In the genomic region with DNA sequence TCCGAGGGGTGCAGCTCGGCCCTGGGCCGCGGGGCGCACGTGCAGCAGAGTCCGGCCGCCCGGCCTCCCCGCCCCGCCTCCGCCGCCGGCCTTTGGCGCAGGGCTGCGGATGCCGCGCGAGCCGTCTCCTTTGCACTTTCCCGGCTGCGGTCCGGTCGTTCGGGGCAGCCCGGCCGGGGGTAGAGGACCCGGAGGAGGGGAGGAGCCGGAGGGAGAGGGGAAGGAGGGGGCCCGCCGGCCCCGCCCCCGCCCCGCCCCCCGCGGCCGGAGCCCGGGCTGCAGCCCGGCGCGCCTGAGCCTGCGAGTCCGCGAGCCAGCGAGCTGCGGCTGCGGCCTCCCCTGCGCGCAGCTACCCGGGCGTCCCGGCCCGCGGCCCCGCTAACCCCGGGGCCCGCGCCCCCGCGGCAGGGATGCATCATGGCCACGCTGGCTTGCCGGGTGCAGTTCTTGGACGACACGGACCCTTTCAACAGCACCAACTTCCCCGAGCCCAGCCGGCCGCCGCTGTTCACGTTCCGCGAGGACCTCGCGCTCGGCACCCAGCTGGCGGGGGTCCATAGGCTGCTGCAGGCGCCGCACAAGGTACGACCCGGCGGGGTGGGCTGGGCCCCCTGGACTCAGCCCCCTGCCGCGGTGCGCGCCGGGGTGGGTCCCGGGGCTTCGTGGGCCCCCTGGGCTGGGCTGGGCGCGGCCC, we compare ENCODE assay signal across 8 cellular contexts. TPM values are rescaled to one million over a fixed set of nuclear protein-coding genes. Genes with fewer than 3 reads are reported as not detected.
DNase-seq lines count a peak whose midpoint lies in the region; ATAC-seq and TF ChIP-seq lines count a peak whose summit lies in the region.

A gene (plus strand): TSS at position 295 of the 694 bp plus-strand sequence. CDS start 123 bp downstream, at position 418.

- no peaks in the 10 kb centered on the region for H3K4me1 Mint-ChIP-seq in CD14-positive monocyte

- peaks cover 0 to 4% (median 0%) of the 10 kb centered on the region in 7 donors for H3K9me3 Mint-ChIP-seq in CD14-positive monocyte

- H3K27me3 ChIP-seq in RWPE2 (ENCODE audit: insufficient read depth, poor library complexity, severe bottlenecking) (no peaks in the 10 kb centered on the region), mesendoderm (ENCODE audit: insufficient read depth, low read length, poor library complexity) (peaks cover 36% of the 10 kb centered on the region), tibial artery (no peaks in the 10 kb centered on the region)

- ATAC-seq in GM19023 (IDR thresholded peaks at IDR 0.05; ENCODE audit: unreplicated experiment) (peak; percentile 71), HG03159 (IDR thresholded peaks at IDR 0.05; ENCODE audit: unreplicated experiment) (peak; percentile 54), RWPE2 (ENCODE audit: low read depth) (peak; percentile 63), GM18873 (IDR thresholded peaks at IDR 0.05; ENCODE audit: low FRiP score, unreplicated experiment) (no peak)

- no peak within 1 kb of the TSS for H3K27ac Mint-ChIP-seq in CD14-positive monocyte

- H3K79me2 ChIP-seq in mesendoderm (ENCODE audit: control insufficient read depth, insufficient read depth, low read length): no peaks in the 10 kb centered on the region

- intact Hi-C loops in CD14-positive monocyte (cut with micrococcal nuclease): no loop called here
- intact Hi-C loops in tibial artery (cut with DNase I; ENCODE audit: low total_unique reads): loop anchor here (5.0 to 10.0 kb wide), 3 partner anchors 70 to 275 kb away; no protein-coding TSS in a partner anchor

- peaks cover 30 to 44% (median 31%) of the 10 kb centered on the region in 3 donors for H3K27me3 Mint-ChIP-seq in CD14-positive monocyte (ENCODE audit: low read depth in 3 of 3)

- H3K9ac ChIP-seq in mesendoderm (ENCODE audit: low read length): peak within 1 kb of the TSS; percentile 59

- no peak within 1 kb of the TSS for H2BK120ac ChIP-seq in mesendoderm (ENCODE audit: low read depth, low read length)

- TF ChIP-seq CTCF in CD14-positive monocyte (IDR thresholded peaks at IDR 0.05) (no peak), RWPE2 (IDR thresholded peaks at IDR 0.05; ENCODE audit: poor library complexity, severe bottlenecking) (no peak), epithelial cell of esophagus (IDR thresholded peaks at IDR 0.05; ENCODE audit: insufficient read depth, low read depth, low read length, missing control alignments) (no peak), tibial artery (IDR thresholded peaks at IDR 0.05) (peak in 1 of 2 experiments; percentile 9)

- H2AK5ac ChIP-seq in mesendoderm (ENCODE audit: low read length): no peak within 1 kb of the TSS

- no peaks in the 10 kb centered on the region for H3K79me1 ChIP-seq in mesendoderm (ENCODE audit: low read length)

- peaks cover 21% of the 10 kb centered on the region for H3K4me1 ChIP-seq in RWPE2 (ENCODE audit: insufficient read depth, poor library complexity, severe bottlenecking)
- no peaks in the 10 kb centered on the region for H3K4me1 ChIP-seq in mesendoderm (ENCODE audit: control insufficient read depth, low read depth, low read length)
- H3K4me1 ChIP-seq in tibial artery: peaks cover 0 to 19% (median 12%) of the 10 kb centered on the region in 4 donors

- peak within 1 kb of the TSS; percentile 60 for H3K4me3 ChIP-seq in RWPE2 (ENCODE audit: severe bottlenecking)
- H3K4me3 ChIP-seq in epithelial cell of esophagus (ENCODE audit: low read length): peak within 1 kb of the TSS; percentile 50
- peak within 1 kb of the TSS; percentile 29 for H3K4me3 ChIP-seq in mesendoderm (ENCODE audit: low read length)
- H3K4me3 ChIP-seq in tibial artery: peak within 1 kb of the TSS; percentile 64 to 70

- peak within 1 kb of the TSS; percentile 89 for H3K4me2 ChIP-seq in mesendoderm (ENCODE audit: low read length)

- DNase-seq in CD14-positive monocyte (ENCODE audit: low spot score): no peak
- no peak for DNase-seq in RWPE2 (ENCODE audit: low spot score)
- DNase-seq in epithelial cell of esophagus (ENCODE audit: low read depth): peak; percentile 30
- DNase-seq in mesendoderm: peak; percentile 72
- peak; percentile 66 to 87 for DNase-seq in tibial artery

- peak within 1 kb of the TSS; percentile 79 for H3K56ac ChIP-seq in mesendoderm (ENCODE audit: low read length)

- no CpG with 5 or more reads among the region's 89 CpGs for WGBS in mesendoderm (ENCODE audit: extremely low coverage, insufficient coverage, low lambda C conversion rate)

- H3K18ac ChIP-seq in mesendoderm (ENCODE audit: low read length): peak within 1 kb of the TSS; percentile 43

- H3K36me3 ChIP-seq in RWPE2 (ENCODE audit: low read depth) (no peaks in the 10 kb centered on the region), mesendoderm (ENCODE audit: control insufficient read depth, insufficient read depth, low read length) (no peaks in the 10 kb centered on the region), tibial artery (no peaks in the 10 kb centered on the region)

- H3K27ac ChIP-seq in RWPE2 (ENCODE audit: poor library complexity, severe bottlenecking) (peak within 1 kb of the TSS; percentile 66), mesendoderm (ENCODE audit: low read depth, low read length) (no peak within 1 kb of the TSS), tibial artery (peak within 1 kb of the TSS; percentile 81 to 83)

- H3K23ac ChIP-seq in mesendoderm (ENCODE audit: low read length): no peak within 1 kb of the TSS

- no peak within 1 kb of the TSS for H2BK5ac ChIP-seq in mesendoderm (ENCODE audit: low read length)

- peak within 1 kb of the TSS; percentile 52 to 64 for H3K4me3 Mint-ChIP-seq in CD14-positive monocyte

- H4K5ac ChIP-seq in mesendoderm (ENCODE audit: low read length): no peak within 1 kb of the TSS

- no peak within 1 kb of the TSS for H4K8ac ChIP-seq in mesendoderm (ENCODE audit: low read depth, low read length)

- H2BK15ac ChIP-seq in mesendoderm (replicated peaks; ENCODE audit: low read depth): no peak within 1 kb of the TSS

- H3K9me3 ChIP-seq in RWPE2 (ENCODE audit: severe bottlenecking) (no peaks in the 10 kb centered on the region), tibial artery (no peaks in the 10 kb centered on the region)

- H3K4ac ChIP-seq in mesendoderm (ENCODE audit: low read depth, low read length): no peak within 1 kb of the TSS

- H3K36me3 Mint-ChIP-seq in CD14-positive monocyte: no peaks in the 10 kb centered on the region

RNA-seq across cellular contexts. Expression of the gene that starts here (rescaled TPM):
- polyA plus RNA-seq in CD14-positive monocyte: not detected
- polyA plus RNA-seq in mesendoderm (2013, experiment 1 of 2): 0.76 TPM
- polyA plus RNA-seq in mesendoderm (2013, experiment 2 of 2): 0.76 TPM

Comparison
In these comparisons a context has a peak if more than half of its experiments do, and no peak if none do; other contexts are left out.
1. DNase-seq: peak in epithelial cell of esophagus (single experiment), mesendoderm (single experiment) and tibial artery (2 of 2); none in CD14-positive monocyte (single experiment) and RWPE2 (single experiment).
2. Peak in every context shown above with its lines, with median percentiles within 50 percentile points of each other: H3K4me3 ChIP-seq.